ENCODE assay signal across 8 cellular contexts in genomic region chr12:54723653-54724256, GRCh38.
DNase-seq lines count a peak whose midpoint lies in the region; ATAC-seq and TF ChIP-seq lines count a peak whose summit lies in the region.

No MANE protein-coding gene starts in this region.

- intact Hi-C loops in stomach (cut with DNase I; ENCODE audit: low total_unique reads), result no loop called here

- H3K36me3 ChIP-seq in RWPE2 (ENCODE audit: low read depth) (no peaks in the 10 kb centered on the region), stomach (no peaks in the 10 kb centered on the region)

- 48 to 66% (median 55%) methylated on average over 2 of the region's 2 CpGs for WGBS in stomach, 5 donors

- ATAC-seq in HG02610 (IDR thresholded peaks at IDR 0.05; ENCODE audit: unreplicated experiment), result peak; percentile 64
- no peak for ATAC-seq in RWPE2 (ENCODE audit: low read depth)

- no peak overlapping the region for H3K27ac ChIP-seq in RWPE2 (ENCODE audit: poor library complexity, severe bottlenecking)
- no peak overlapping the region for H3K27ac ChIP-seq in stomach

- no peaks in the 10 kb centered on the region for H3K4me1 ChIP-seq in RWPE2 (ENCODE audit: insufficient read depth, poor library complexity, severe bottlenecking)
- H3K4me1 ChIP-seq in stomach, result no peaks in the 10 kb centered on the region

- H3K27me3 ChIP-seq in RWPE2 (ENCODE audit: insufficient read depth, poor library complexity, severe bottlenecking) (peaks cover 7% of the 10 kb centered on the region), stomach (no peaks in the 10 kb centered on the region)

- no peaks in the 10 kb centered on the region for H3K9me3 ChIP-seq in RWPE2 (ENCODE audit: severe bottlenecking)
- no peaks in the 10 kb centered on the region for H3K9me3 ChIP-seq in stomach

- TF ChIP-seq CTCF in RWPE2 (IDR thresholded peaks at IDR 0.05; ENCODE audit: poor library complexity, severe bottlenecking) (peak; percentile 55), fibroblast of pulmonary artery (IDR thresholded peaks at IDR 0.05; ENCODE audit: low read length, missing control alignments) (peak; percentile 67), stomach (IDR thresholded peaks at IDR 0.05) (peak in 4 of 7 experiments; percentile 17 to 25 (median 19))

- no peak for TF ChIP-seq POLR2A in stomach (IDR thresholded peaks at IDR 0.05)

- DNase-seq in activated T-cell treated with anti-CD3 and anti-CD28 coated beads for 1 hour (ENCODE audit: low read depth) (peak; percentile 5), RWPE2 (ENCODE audit: low spot score) (no peak), fibroblast of pulmonary artery (ENCODE audit: low read depth) (peak; percentile 25), stomach (no peak), ecto neural progenitor cell (ENCODE audit: low spot score) (no peak), NCI-H1436 treated with DMSO at 0.1 percent for 48 hours (lab: John Stamatoyannopoulos, UW) (no peak)
- no peak for DNase-seq in activated T-cell treated with anti-CD3 and anti-CD28 coated beads, Interleukin-2, amount 50 U/mL, for 1 hour

- no peak for TF ChIP-seq EP300 in stomach (IDR thresholded peaks at IDR 0.05)

- H3K4me3 ChIP-seq in RWPE2 (ENCODE audit: severe bottlenecking), result no peak overlapping the region
- H3K4me3 ChIP-seq in fibroblast of pulmonary artery (replicated peaks; ENCODE audit: low read depth, low read length), result no peak overlapping the region
- H3K4me3 ChIP-seq in stomach, result no peak overlapping the region

Comparison
In these comparisons a context has a peak if more than half of its experiments do, and no peak if none do; other contexts are left out.
1. DNase-seq: peak in activated T-cell treated with anti-CD3 and anti-CD28 coated beads for 1 hour (single experiment) and fibroblast of pulmonary artery (single experiment); none in activated T-cell treated with anti-CD3 and anti-CD28 coated beads, Interleukin-2, amount 50 U/mL, for 1 hour (single experiment), RWPE2 (single experiment), stomach (single experiment), ecto neural progenitor cell (single experiment) and NCI-H1436 treated with DMSO at 0.1 percent for 48 hours (single experiment).
2. Peak in every context shown above with its lines, with median percentiles within 50 percentile points of each other: CTCF ChIP-seq.